Comparison of ENCODE assay signal across 18 cellular contexts in genomic region chr1:110535985-110536384, GRCh38. TPM values are rescaled to one million over a fixed set of nuclear protein-coding genes. Genes with fewer than 3 reads are reported as not detected.
DNase-seq lines count a peak whose midpoint lies in the region; TF ChIP-seq lines count a peak whose summit lies in the region.
"Had no signal": no experiment of that assay in that cellular context is flagged by ENCODE, and none has a peak within 500 bp of the region (broad histone marks: within the 10 kb centered on the region; RNA-seq: fewer than 3 reads in every experiment).

No MANE protein-coding gene starts in this region.

- no peak for TF ChIP-seq CTCF in fibroblast of villous mesenchyme (IDR thresholded peaks at IDR 0.05; ENCODE audit: insufficient read depth, low read depth, low read length)

- no peak overlapping the region for H3K4me3 ChIP-seq in fibroblast of villous mesenchyme (ENCODE audit: low read depth, low read length)
- H3K4me3 ChIP-seq: PC-9 had no signal

- peak; percentile 70 for DNase-seq in DMS153 (lab: John Stamatoyannopoulos, UW)
- DNase-seq in DMS53 (lab: John Stamatoyannopoulos, UW): peak; percentile 95
- peak; percentile 46 for DNase-seq in NCI-H2029 treated with DMSO at 0.1 percent for 48 hours (lab: John Stamatoyannopoulos, UW)
- DNase-seq in fibroblast of villous mesenchyme (ENCODE audit: low read depth): peak; percentile 16
- DNase-seq in Kasumi-1 (lab: John Stamatoyannopoulos, UW): no peak
- no peak for DNase-seq in NCI-H1417 (lab: John Stamatoyannopoulos, UW)
- no peak for DNase-seq in posterior vena cava (ENCODE audit: low spot score)
- DNase-seq: Calu3; CD4-positive, alpha-beta T cell; NCI-H2081; NCI-H446 treated with DMSO at 0.1 percent for 48 hours; NCI-H774; PC-9; T-helper 9 cell had no signal

- intact Hi-C loops in posterior vena cava (cut with DNase I): no loop called here

RNA-seq across cellular contexts. Expression of gene KCNA10, which starts 17.0 kb away (rescaled TPM):
- not detected in 2 replicates for total RNA-seq in fibroblast of villous mesenchyme
- not detected for total RNA-seq in posterior vena cava
- total RNA-seq: B cell; Calu3; CD4-positive, alpha-beta T cell; Daoy; HepG2; PC-9; SK-MEL-5 had no signal

Comparison
In these comparisons a context has a peak if more than half of its experiments do, and no peak if none do; other contexts are left out.
1. DNase-seq: peak in DMS153 (single experiment), DMS53 (single experiment), NCI-H2029 treated with DMSO at 0.1 percent for 48 hours (single experiment) and fibroblast of villous mesenchyme (single experiment); none in Kasumi-1 (0 of 2), NCI-H1417 (0 of 3) and posterior vena cava (single experiment).